In the genomic region with DNA sequence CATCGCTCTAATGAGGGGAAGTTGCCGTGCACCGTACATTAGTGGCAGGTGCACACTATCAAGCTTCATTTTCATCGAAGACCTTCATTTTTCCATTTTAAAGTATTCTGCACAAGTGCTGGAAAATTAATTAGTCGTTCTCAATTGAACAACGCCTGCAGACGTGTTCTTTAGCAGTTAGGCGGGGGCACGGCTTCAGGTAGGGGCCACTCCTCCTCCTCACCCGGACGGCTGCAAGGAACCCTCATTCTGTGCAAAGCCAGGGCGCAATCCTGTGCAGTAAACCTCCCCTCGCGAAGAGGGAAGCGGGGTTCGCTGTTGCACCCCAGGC, we compare ENCODE assay signal across 8 cellular contexts. TPM values are rescaled to one million over a fixed set of nuclear protein-coding genes. Genes with fewer than 3 reads are reported as not detected.
DNase-seq lines count a peak whose midpoint lies in the region; ATAC-seq and TF ChIP-seq lines count a peak whose summit lies in the region.

No MANE protein-coding gene starts in this region.

- H3K27ac ChIP-seq in SK-N-MC (no peak overlapping the region), psoas muscle (no peak overlapping the region)

- intact Hi-C loops in psoas muscle (cut with DNase I) = loop anchor here (1.0 to 10.0 kb wide), 10 partner anchors 62 to 1070 kb away; no protein-coding TSS in a partner anchor

- no peaks in the 10 kb centered on the region for H3K4me1 ChIP-seq in psoas muscle

- no peak overlapping the region for H3K9ac ChIP-seq in SK-N-MC (ENCODE audit: insufficient read length)

- no peak for ATAC-seq in psoas muscle

- TF ChIP-seq CTCF in GM12864 (IDR thresholded peaks at IDR 0.05; ENCODE audit: low read depth, low read length, missing control alignments) = no peak
- no peak for TF ChIP-seq CTCF in fibroblast of the aortic adventitia (IDR thresholded peaks at IDR 0.05; ENCODE audit: insufficient read depth, low read length)
- no peak for TF ChIP-seq CTCF in psoas muscle (IDR thresholded peaks at IDR 0.05)

- DNase-seq in GM12864 (ENCODE audit: low read depth) (no peak), SK-N-MC (ENCODE audit: low read depth, low spot score) (no peak), fibroblast of the aortic adventitia (ENCODE audit: low read depth) (no peak), psoas muscle (no peak), H4 (ENCODE audit: low spot score) (no peak), SKM-1 (lab: John Stamatoyannopoulos, UW; ENCODE audit: unreplicated experiment) (no peak), occipital lobe (lab: John Stamatoyannopoulos, UW) (no peak), DMS 273 treated with DMSO at 0.1 percent for 48 hours (lab: John Stamatoyannopoulos, UW) (no peak)

- no peaks in the 10 kb centered on the region for H3K27me3 ChIP-seq in psoas muscle (ENCODE audit: insufficient read depth in 3 of 3, low read length in 2 of 3)

- H3K36me3 ChIP-seq in SK-N-MC (ENCODE audit: insufficient read depth, low read length) (no peaks in the 10 kb centered on the region), psoas muscle (ENCODE audit: insufficient read depth in 1 of 2, low read depth in 1 of 2) (no peaks in the 10 kb centered on the region)

- no peaks in the 10 kb centered on the region for H3K9me3 ChIP-seq in SK-N-MC (ENCODE audit: low read depth, low read length)
- H3K9me3 ChIP-seq in psoas muscle = no peaks in the 10 kb centered on the region

- peak overlapping the region; percentile 12; the same call in 1 of the 2 replicates for H3K4me3 ChIP-seq in GM12864 (ENCODE audit: low read depth, low read length)
- H3K4me3 ChIP-seq in SK-N-MC = peak overlapping the region; percentile 64
- peak overlapping the region; percentile 47 for H3K4me3 ChIP-seq in fibroblast of the aortic adventitia (ENCODE audit: low read depth, low read length)
- H3K4me3 ChIP-seq in psoas muscle = peak overlapping the region; percentile 57

- 19 to 28% (median 23%) methylated on average over 16 of the region's 16 CpGs for WGBS in psoas muscle, 3 donors

RNA-seq across cellular contexts. Expression of a gene that starts 39.7 kb away (rescaled TPM):
- total RNA-seq in fibroblast of the aortic adventitia (ENCODE audit: low replicate concordance) (32.0 and 42.0 TPM in 2 replicates), psoas muscle (10 to 100 TPM; 30.6 to 42.7 (median 42.3) TPM), occipital lobe (41.5 TPM)
- polyA plus RNA-seq in psoas muscle = 10 to 100 TPM in 1 of 3 donors, 1 to 10 TPM in 2; 4.0 to 11.7 (median 4.2) TPM
- 3.9 and 7.4 TPM in 2 replicates for total RNA-seq in H4 (2014; rRNA removed; shearing (Covaris generic))

Comparison
In these comparisons a context has a peak if more than half of its experiments do, and no peak if none do; other contexts are left out.
1. H3K4me3 ChIP-seq: peak in every context shown above with its lines; median percentile 64 in SK-N-MC; 57 in psoas muscle; 47 in fibroblast of the aortic adventitia; 12 in GM12864.